33 cellular contexts compared by ENCODE assay signal in genomic region chr13:103510007-103510406, GRCh38.
DNase-seq lines count a peak whose midpoint lies in the region; ATAC-seq and TF ChIP-seq lines count a peak whose summit lies in the region.
"Had no signal": no experiment of that assay in that cellular context is flagged by ENCODE, and none has a peak within 500 bp of the region (broad histone marks: within the 10 kb centered on the region; RNA-seq: fewer than 3 reads in every experiment).

No MANE protein-coding gene starts in this region.

- no peak overlapping the region for H3K18ac ChIP-seq in neuronal stem cell (ENCODE audit: low read length)

- H3K14ac ChIP-seq in neuronal stem cell (ENCODE audit: low read length) = no peak overlapping the region

- TF ChIP-seq CTCF in GM12864 (IDR thresholded peaks at IDR 0.05; ENCODE audit: low read depth, low read length, missing control alignments) (peak; percentile 9), LNCaP clone FGC (IDR thresholded peaks at IDR 0.05; ENCODE audit: control insufficient read depth, extremely low read depth, insufficient read depth) (peak; percentile 36; the same call in 1 of the 2 replicates), endodermal cell (conservative IDR thresholded peaks at IDR 0.05) (peak; percentile 65), gastrocnemius medialis (IDR thresholded peaks at IDR 0.05 in 4 of 5, conservative IDR thresholded peaks at IDR 0.05 in 1 of 5) (no peak)

- TF ChIP-seq POLR2A in gastrocnemius medialis (IDR thresholded peaks at IDR 0.05) = no peak

- H3K9ac ChIP-seq in endodermal cell (ENCODE audit: extremely low read depth, low read length, poor library complexity, severe bottlenecking) (no peak overlapping the region), neuronal stem cell (ENCODE audit: low read depth, low read length, poor library complexity) (no peak overlapping the region)

- H3K27ac ChIP-seq in endodermal cell (ENCODE audit: low read depth, low read length) = no peak overlapping the region
- H3K27ac ChIP-seq in neuronal stem cell (replicated peaks; ENCODE audit: low read length) = no peak overlapping the region
- H3K27ac ChIP-seq in gastrocnemius medialis = no peak overlapping the region
- H3K27ac ChIP-seq: esophagus muscularis mucosa, heart right ventricle, upper lobe of right lung had no signal

- H3K27me3 Mint-ChIP-seq in endodermal cell (ENCODE audit: insufficient read depth) = no peaks in the 10 kb centered on the region
- H3K27me3 Mint-ChIP-seq: activated naive CD4-positive, alpha-beta T cell treated with anti-CD3 and anti-CD28 coated beads, Interleukin-2, amount 50 U/mL, for 24 hours; dendritic cell treated with granulocyte-macrophage colony-stimulating factor and Interleukin-4, amounts not matched to agents 40 ng/mL and 50 ng/mL, for 4 days; stimulated activated memory B cell treated with anti-CD40 and anti-IgM and Interleukin-4, amounts not matched to agents 10 μg/mL and 1 μg/mL and 100 μg/mL, for 72 hours; T-helper 17 cell had no signal

- H3K27me3 ChIP-seq in endodermal cell (ENCODE audit: control insufficient read depth, insufficient read depth, low read length, poor library complexity, severe bottlenecking) (no peaks in the 10 kb centered on the region), neuronal stem cell (ENCODE audit: control insufficient read depth in 3 of 3, insufficient read depth in 3 of 3, low read depth in 1 of 3, low read length in 3 of 3) (no peaks in the 10 kb centered on the region), gastrocnemius medialis (no peaks in the 10 kb centered on the region)
- H3K27me3 ChIP-seq: esophagus muscularis mucosa, heart right ventricle, upper lobe of right lung had no signal

- H3K9me3 ChIP-seq in endodermal cell (ENCODE audit: control insufficient read depth, low read length) (no peaks in the 10 kb centered on the region), neuronal stem cell (replicated peaks in 1 of 2; ENCODE audit: control insufficient read depth in 2 of 2, insufficient read depth in 1 of 2, low read depth in 1 of 2, low read length in 2 of 2) (no peaks in the 10 kb centered on the region), gastrocnemius medialis (no peaks in the 10 kb centered on the region)
- H3K9me3 ChIP-seq: esophagus muscularis mucosa, mucosa of descending colon, upper lobe of right lung had no signal

- H3K4me3 ChIP-seq in GM12864 (ENCODE audit: low read depth, low read length) (no peak overlapping the region), LNCaP clone FGC (ENCODE audit: low read depth, low read length) (no peak overlapping the region), endodermal cell (ENCODE audit: low read length) (no peak overlapping the region), neuronal stem cell (ENCODE audit: low read length in 2 of 2) (no peak overlapping the region), gastrocnemius medialis (no peak overlapping the region)
- H3K4me3 ChIP-seq: esophagus muscularis mucosa, heart right ventricle, mucosa of descending colon, upper lobe of right lung had no signal

- peaks cover 16% of the 10 kb centered on the region for H3K9me3 Mint-ChIP-seq in endodermal cell

- H2BK120ac ChIP-seq in neuronal stem cell (ENCODE audit: low read depth, low read length) = no peak overlapping the region

- intact Hi-C loops in gastrocnemius medialis (cut with DNase I; ENCODE audit: low total_unique reads) = no loop called here

- DNase-seq in GM12864 (ENCODE audit: low read depth) (no peak), LNCaP clone FGC (ENCODE audit: low read depth) (no peak), endodermal cell (no peak), neuronal stem cell (ENCODE audit: low spot score) (no peak), gastrocnemius medialis (no peak), NCI-H1436 treated with DMSO at 0.1 percent for 48 hours (lab: John Stamatoyannopoulos, UW) (no peak), SHP77 (lab: John Stamatoyannopoulos, UW) (no peak), A172 (ENCODE audit: low spot score) (no peak)
- DNase-seq: activated CD4-positive, alpha-beta T cell treated with anti-CD3 and anti-CD28 coated beads for 1 hour; activated T-cell treated with anti-CD3 and anti-CD28 coated beads for 4 hours; amniotic stem cell; Calu3; foreskin fibroblast; H7; heart right ventricle; IMR-90; mammary epithelial cell; mucosa of descending colon; natural killer cell; NCI-H1694; NCI-H446 treated with DMSO at 0.1 percent for 48 hours; NCI-H774; substantia nigra; T-helper 17 cell; upper lobe of right lung had no signal

- H3K27ac Mint-ChIP-seq in endodermal cell = no peak overlapping the region
- H3K27ac Mint-ChIP-seq: activated naive CD4-positive, alpha-beta T cell treated with anti-CD3 and anti-CD28 coated beads, Interleukin-2, amount 50 U/mL, for 24 hours; activated T-helper 2 cell treated with anti-CD3 and anti-CD28 coated beads, Interferon-gamma antibody, Interleukin-2, Interleukin-4, amounts not matched to agents 10 μg/mL and 5 μg/mL and 100 μg/mL, durations not matched to agents 14 hours and 24 hours and 36 hours; CD14-positive monocyte; dendritic cell treated with granulocyte-macrophage colony-stimulating factor and Interleukin-4, amounts not matched to agents 40 ng/mL and 50 ng/mL, for 4 days; natural killer cell; stimulated activated memory B cell treated with anti-CD40 and anti-IgM and Interleukin-4, amounts not matched to agents 10 μg/mL and 1 μg/mL and 100 μg/mL, for 72 hours; T-helper 17 cell had no signal

- H3K79me1 ChIP-seq in neuronal stem cell (ENCODE audit: low read depth, low read length) = no peaks in the 10 kb centered on the region

- no peak overlapping the region for H2AK5ac ChIP-seq in neuronal stem cell (ENCODE audit: low read depth, low read length)

- no peak overlapping the region for H4K91ac ChIP-seq in neuronal stem cell (ENCODE audit: low read depth, low read length, poor library complexity)

- no peak overlapping the region for H3K4me2 ChIP-seq in neuronal stem cell (ENCODE audit: insufficient read depth, low read length, poor library complexity, severe bottlenecking)

- WGBS in endodermal cell (ENCODE audit: insufficient coverage in 1 of 2, insufficient read length in 1 of 2), 2 experiments = 91 to 93% methylated on average over 7 to 8 of the region's 8 CpGs
- WGBS in neuronal stem cell (ENCODE audit: extremely low coverage in 2 of 2, insufficient read length in 2 of 2, insufficient replicate concordance in 1 of 2), 2 donors = no CpG with 5 or more reads among the region's 8 CpGs

- no peaks in the 10 kb centered on the region for H3K4me1 ChIP-seq in endodermal cell (ENCODE audit: control insufficient read depth, insufficient read depth, low read length)
- H3K4me1 ChIP-seq in neuronal stem cell (ENCODE audit: control insufficient read depth in 2 of 2, insufficient read depth in 1 of 2, low read depth in 1 of 2, low read length in 2 of 2) = no peaks in the 10 kb centered on the region
- no peaks in the 10 kb centered on the region for H3K4me1 ChIP-seq in gastrocnemius medialis
- H3K4me1 ChIP-seq: esophagus muscularis mucosa, heart right ventricle, upper lobe of right lung had no signal

- no peaks in the 10 kb centered on the region for H3K36me3 Mint-ChIP-seq in endodermal cell (ENCODE audit: low read depth)
- H3K36me3 Mint-ChIP-seq: activated naive CD4-positive, alpha-beta T cell treated with anti-CD3 and anti-CD28 coated beads, Interleukin-2, amount 50 U/mL, for 24 hours; brain; CD14-positive monocyte; stimulated activated memory B cell treated with anti-CD40 and anti-IgM and Interleukin-4, amounts not matched to agents 10 μg/mL and 1 μg/mL and 100 μg/mL, for 72 hours had no signal

- no peaks in the 10 kb centered on the region for H3K36me3 ChIP-seq in endodermal cell (ENCODE audit: control insufficient read depth, insufficient read depth, low read length)
- no peaks in the 10 kb centered on the region for H3K36me3 ChIP-seq in neuronal stem cell (replicated peaks in 1 of 2; ENCODE audit: control insufficient read depth in 2 of 2, insufficient read depth in 2 of 2, low read length in 2 of 2)
- H3K36me3 ChIP-seq in gastrocnemius medialis = no peaks in the 10 kb centered on the region
- H3K36me3 ChIP-seq: esophagus muscularis mucosa, heart right ventricle, upper lobe of right lung had no signal

- no peak overlapping the region for H3K23ac ChIP-seq in neuronal stem cell (ENCODE audit: low read depth, low read length, poor library complexity)

- H2BK5ac ChIP-seq in neuronal stem cell (ENCODE audit: low read length) = no peak overlapping the region

- in situ Hi-C loops in gastrocnemius medialis (cut with MboI; ENCODE audit: low sequenced_read_pairs in 4 of 4) = no loop called here

- ATAC-seq in gastrocnemius medialis = no peak
- ATAC-seq: heart right ventricle; mucosa of descending colon; natural killer cell; SK-N-SH treated with all-trans-retinoic acid at 6 μM for 48 hours; stimulated activated memory B cell treated with anti-CD40 and anti-IgM and Interleukin-4, amounts not matched to agents 10 μg/mL and 1 μg/mL and 100 μg/mL, for 72 hours; T-helper 17 cell; upper lobe of right lung had no signal

- H2BK12ac ChIP-seq in neuronal stem cell (ENCODE audit: low read length) = no peak overlapping the region

- peak overlapping the region; percentile 47 for H2AFZ ChIP-seq in neuronal stem cell (ENCODE audit: low read length)

- peaks cover 8% of the 10 kb centered on the region for H3K4me1 Mint-ChIP-seq in endodermal cell
- H3K4me1 Mint-ChIP-seq: activated naive CD4-positive, alpha-beta T cell treated with anti-CD3 and anti-CD28 coated beads, Interleukin-2, amount 50 U/mL, for 24 hours; CD14-positive monocyte; natural killer cell; stimulated activated memory B cell treated with anti-CD40 and anti-IgM and Interleukin-4, amounts not matched to agents 10 μg/mL and 1 μg/mL and 100 μg/mL, for 72 hours; T-helper 17 cell had no signal

- no peak overlapping the region for H2BK15ac ChIP-seq in neuronal stem cell (ENCODE audit: low read length)

- H4K8ac ChIP-seq in neuronal stem cell (ENCODE audit: low read depth, low read length) = no peak overlapping the region

- no peak overlapping the region for H3K4me3 Mint-ChIP-seq in endodermal cell
- H3K4me3 Mint-ChIP-seq: activated naive CD4-positive, alpha-beta T cell treated with anti-CD3 and anti-CD28 coated beads, Interleukin-2, amount 50 U/mL, for 24 hours; brain; CD14-positive monocyte; dendritic cell treated with granulocyte-macrophage colony-stimulating factor and Interleukin-4, amounts not matched to agents 40 ng/mL and 50 ng/mL, for 4 days; natural killer cell; stimulated activated memory B cell treated with anti-CD40 and anti-IgM and Interleukin-4, amounts not matched to agents 10 μg/mL and 1 μg/mL and 100 μg/mL, for 72 hours; T-helper 17 cell had no signal

- H3K4ac ChIP-seq in neuronal stem cell (ENCODE audit: low read length) = no peak overlapping the region

Comparison
In these comparisons a context has a peak if more than half of its experiments do, and no peak if none do; other contexts are left out.
1. CTCF ChIP-seq: peak in GM12864 (single experiment), LNCaP clone FGC (single experiment) and endodermal cell (single experiment); none in gastrocnemius medialis (0 of 5).